Comparison of ENCODE assay signal across 1 cellular context in the genomic region with DNA sequence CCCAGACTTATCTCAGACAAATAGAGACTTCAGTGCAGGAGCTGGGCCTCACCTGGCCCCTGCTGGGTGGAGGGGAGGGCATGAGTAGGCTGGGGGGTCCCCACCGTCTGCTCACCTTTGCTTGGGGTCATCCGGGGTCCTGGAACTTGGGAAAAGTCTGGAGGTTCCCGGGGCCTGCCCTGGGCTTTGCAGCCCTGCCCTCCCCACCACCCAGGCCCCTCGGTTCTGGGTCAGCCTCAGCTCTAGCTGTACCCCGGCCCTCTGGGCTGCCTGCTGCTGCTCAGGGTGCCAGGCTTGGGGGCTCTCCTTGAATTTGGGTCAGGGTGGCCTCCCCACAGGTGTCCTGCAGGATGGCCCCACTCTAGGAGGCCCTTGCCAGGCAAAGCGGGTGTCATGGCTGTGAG.
TF ChIP-seq lines count a peak whose summit lies in the region.

No MANE protein-coding gene starts in this region.

TF ChIP-seq in HepG2, 621 proteins besides CTCF, POLR2A, EP300 and RAD21:
- TF ChIP-seq, protein P1, sequence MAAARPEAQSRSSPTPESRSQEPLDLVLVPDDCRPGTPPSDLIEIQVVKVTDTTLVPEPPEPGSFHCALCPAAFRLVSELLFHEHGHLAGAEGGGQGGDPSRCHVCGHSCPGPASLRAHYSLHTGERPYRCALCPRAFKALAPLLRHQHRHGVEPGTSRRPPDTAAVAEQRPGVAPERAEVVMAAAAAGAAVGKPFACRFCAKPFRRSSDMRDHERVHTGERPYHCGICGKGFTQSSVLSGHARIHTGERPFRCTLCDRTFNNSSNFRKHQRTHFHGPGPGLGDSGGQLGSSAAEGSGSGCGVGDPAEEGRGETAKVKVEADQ (CRISPR knock-in tag; IDR thresholded peaks at IDR 0.05; ENCODE audit: borderline replicate concordance): 0 out of 2 replicates have a peak, but pooled peaks have one; percentile 12
- TF ChIP-seq TCF7L2 (IDR thresholded peaks at IDR 0.05; ENCODE audit: low read depth, low read length): no peak
- TF ChIP-seq MEIS1 (CRISPR knock-in tag; IDR thresholded peaks at IDR 0.05; ENCODE audit: borderline replicate concordance): no peak
